In the genomic region with DNA sequence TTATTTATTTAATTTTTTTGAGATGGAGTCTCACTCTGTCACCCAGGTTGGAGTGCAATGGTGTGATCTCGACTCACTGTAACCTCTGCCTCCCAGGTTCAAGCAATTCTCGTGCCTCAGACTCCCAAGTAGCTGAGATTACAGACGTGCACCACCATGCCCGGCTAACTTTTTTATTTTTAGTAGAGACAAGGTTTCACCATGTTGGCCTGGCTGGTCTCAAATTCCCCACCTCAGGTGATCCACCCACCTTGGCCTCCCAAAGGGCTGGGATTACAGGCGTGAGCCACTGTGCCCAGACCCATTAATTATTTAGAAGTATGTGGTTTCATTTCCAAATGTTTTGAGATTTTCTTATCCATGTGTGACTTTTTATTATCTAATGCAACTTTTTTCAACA, we compare ENCODE assay signal across 6 cellular contexts. TPM values are rescaled to one million over a fixed set of nuclear protein-coding genes. Genes with fewer than 3 reads are reported as not detected.
"Had no signal": no experiment of that assay in that cellular context is flagged by ENCODE, and none has a peak within 500 bp of the region (broad histone marks: within the 10 kb centered on the region; RNA-seq: fewer than 3 reads in every experiment).

No MANE protein-coding gene starts in this region.

RNA-seq across cellular contexts. Expression of gene MYL4, which starts 42.3 kb away (rescaled TPM):
- total RNA-seq: kidney, kidney epithelial cell, left colon, left lobe of liver, mammary epithelial cell, mononuclear cell had no signal
